Comparison of ENCODE assay signal across 11 cellular contexts in the genomic region with DNA sequence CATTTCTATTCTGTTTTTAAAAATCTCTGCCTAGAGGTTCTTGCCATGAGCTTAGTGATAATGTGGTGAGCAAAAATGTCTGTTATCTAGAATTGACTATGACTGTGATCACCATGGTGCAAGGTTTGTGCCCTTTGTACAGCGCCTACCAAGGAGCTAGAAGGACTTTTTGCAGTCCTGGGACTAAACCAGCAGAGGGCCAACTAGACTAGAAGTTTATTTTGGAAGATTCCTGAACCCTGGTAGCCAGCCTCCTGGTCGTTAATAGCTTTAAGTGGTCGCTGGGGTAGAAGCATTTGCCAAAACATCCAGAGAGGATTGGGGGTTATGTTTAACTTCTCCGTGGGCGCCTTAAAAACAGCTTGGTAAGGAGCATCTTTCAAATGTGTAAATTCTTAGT. TPM values are rescaled to one million over a fixed set of nuclear protein-coding genes. Genes with fewer than 3 reads are reported as not detected.
DNase-seq lines count a peak whose midpoint lies in the region; ATAC-seq, FAIRE-seq and TF ChIP-seq lines count a peak whose summit lies in the region.
"Had no signal": no experiment of that assay in that cellular context is flagged by ENCODE, and none has a peak within 500 bp of the region (broad histone marks: within the 10 kb centered on the region; RNA-seq: fewer than 3 reads in every experiment).

No MANE protein-coding gene starts in this region.

- no peaks in the 10 kb centered on the region for H3K9me1 ChIP-seq in IMR-90 (ENCODE audit: insufficient read depth, low read length)
- no peaks in the 10 kb centered on the region for H3K9me1 ChIP-seq in K562 (ENCODE audit: control insufficient read depth, insufficient read depth, low read length)

- no peaks in the 10 kb centered on the region for H3K4me1 Mint-ChIP-seq in CD14-positive monocyte
- H3K4me1 Mint-ChIP-seq: IgD-negative memory B cell had no signal

- dilution Hi-C loops in IMR-90 (cut with HindIII; ENCODE audit: low sequenced_read_pairs, unreplicated experiment): no loop called here

- peaks cover 6 to 21% of the 10 kb centered on the region in 2 experiments; a peak in 2 of 4 replicates for H3K79me1 ChIP-seq in IMR-90 (ENCODE audit: low read depth in 1 of 2, low read length in 2 of 2)
- H3K79me1 ChIP-seq in mesenchymal stem cell (replicated peaks; ENCODE audit: low read length, poor library complexity, severe bottlenecking): peaks cover 3% of the 10 kb centered on the region

- no peaks in the 10 kb centered on the region for H3K4me1 ChIP-seq in DND-41 (ENCODE audit: insufficient read depth, low read length)
- H3K4me1 ChIP-seq in IMR-90 (ENCODE audit: control insufficient read depth, insufficient read depth, low read length): peaks cover 4% of the 10 kb centered on the region; the same call in 1 of the 2 replicates
- H3K4me1 ChIP-seq in K562 (replicated peaks in 1 of 2; ENCODE audit: control insufficient read depth in 2 of 2, insufficient read depth in 2 of 2, low read length in 2 of 2): no peaks in the 10 kb centered on the region
- peaks cover 5% of the 10 kb centered on the region for H3K4me1 ChIP-seq in mesenchymal stem cell (ENCODE audit: control insufficient read depth, insufficient read depth, low read depth, low read length)

- ATAC-seq in DND-41 (ENCODE audit: insufficient read depth, low read depth): no peak
- peak; percentile 49; the same call in 1 of the 2 replicates for ATAC-seq in IMR-90 (ENCODE audit: low read depth)
- peak; percentile 70 for ATAC-seq in K562
- no peak for ATAC-seq in GM18511 (IDR thresholded peaks at IDR 0.05; ENCODE audit: unreplicated experiment)

- intact Hi-C loops in IMR-90 (cut with micrococcal nuclease) (no loop called here), K562 (cut with micrococcal nuclease) (no loop called here), CD14-positive monocyte (cut with micrococcal nuclease) (loop anchor here in 1 of 2 donors (10.0 kb wide), 1 partner anchor 55 kb away; no protein-coding TSS in a partner anchor)

- H4K5ac ChIP-seq in IMR-90 (ENCODE audit: low read depth, low read length): no peak overlapping the region

- no peak overlapping the region for H3K23ac ChIP-seq in IMR-90 (ENCODE audit: low read depth, low read length)
- H3K23ac ChIP-seq in mesenchymal stem cell (ENCODE audit: low read length in 2 of 2): no peak overlapping the region

- peaks cover 45 to 65% of the 10 kb centered on the region in 2 donors for H3K36me3 Mint-ChIP-seq in CD14-positive monocyte

- H4K20me1 ChIP-seq in DND-41 (ENCODE audit: insufficient read depth, low read length) (no peaks in the 10 kb centered on the region), IMR-90 (ENCODE audit: insufficient read depth, low read length) (no peaks in the 10 kb centered on the region), K562 (replicated peaks; ENCODE audit: control insufficient read depth, insufficient read depth, low read length) (0 out of 2 replicates have a peak, but pooled peaks cover 5% of the 10 kb centered on the region)

- no peaks in the 10 kb centered on the region for H3K9me3 Mint-ChIP-seq in CD14-positive monocyte
- H3K9me3 Mint-ChIP-seq: IgD-negative memory B cell had no signal

- TF ChIP-seq CTCF in DND-41 (IDR thresholded peaks at IDR 0.05; ENCODE audit: borderline replicate concordance, extremely low read depth, low read length, poor library complexity, severe bottlenecking) (peak; percentile 32), IMR-90 (conservative IDR thresholded peaks at IDR 0.05; ENCODE audit: low read depth, low read length) (peak; percentile 53), K562 (IDR thresholded peaks at IDR 0.05 in 2 of 3, conservative IDR thresholded peaks at IDR 0.05 in 1 of 3; ENCODE audit: insufficient read depth in 2 of 3, low read depth in 1 of 3, low read length in 3 of 3) (peak; percentile 22 to 41 (median 28); a peak in 2 of 6 replicates), CD14-positive monocyte (IDR thresholded peaks at IDR 0.05) (no peak)

- no peak overlapping the region for H3K27ac Mint-ChIP-seq in CD14-positive monocyte
- H3K27ac Mint-ChIP-seq: IgD-negative memory B cell had no signal

- no peak overlapping the region for H4K91ac ChIP-seq in IMR-90 (ENCODE audit: insufficient read depth, low read depth, low read length)
- no peak overlapping the region for H4K91ac ChIP-seq in mesenchymal stem cell (ENCODE audit: low read length)

- H2BK15ac ChIP-seq in IMR-90 (ENCODE audit: low read depth, low read length) (no peak overlapping the region), mesenchymal stem cell (ENCODE audit: low read depth, poor library complexity, severe bottlenecking) (no peak overlapping the region)

- H3K27me3 Mint-ChIP-seq in CD14-positive monocyte (ENCODE audit: low read depth in 3 of 3): no peaks in the 10 kb centered on the region
- H3K27me3 Mint-ChIP-seq: IgD-negative memory B cell had no signal

- H3K4ac ChIP-seq in IMR-90 (ENCODE audit: low read depth, low read length) (no peak overlapping the region), mesenchymal stem cell (ENCODE audit: low read depth in 1 of 2, low read length in 2 of 2) (no peak overlapping the region)

- TF ChIP-seq POLR2A in IMR-90 (IDR thresholded peaks at IDR 0.05; ENCODE audit: low read depth, low read length): no peak
- no peak for TF ChIP-seq POLR2A in K562 (conservative IDR thresholded peaks at IDR 0.05)

- no peaks in the 10 kb centered on the region for H3K9me3 ChIP-seq in DND-41 (ENCODE audit: insufficient read depth, low read length, severe bottlenecking)
- H3K9me3 ChIP-seq in IMR-90 (ENCODE audit: control insufficient read depth, insufficient read depth, low read length): no peaks in the 10 kb centered on the region
- H3K9me3 ChIP-seq in K562 (replicated peaks; ENCODE audit: control insufficient read depth, insufficient read depth, low read depth, low read length): no peaks in the 10 kb centered on the region
- H3K9me3 ChIP-seq in mesenchymal stem cell (ENCODE audit: control insufficient read depth, low read length): no peaks in the 10 kb centered on the region

- no peak overlapping the region for H2BK20ac ChIP-seq in IMR-90 (ENCODE audit: low read depth, low read length)

- no peak overlapping the region for H3K4me2 ChIP-seq in DND-41 (ENCODE audit: insufficient read depth, low read length)
- H3K4me2 ChIP-seq in IMR-90 (ENCODE audit: low read depth, low read length): no peak overlapping the region
- H3K4me2 ChIP-seq in K562 (ENCODE audit: insufficient read depth, low read length): no peak overlapping the region
- no peak overlapping the region for H3K4me2 ChIP-seq in mesenchymal stem cell (ENCODE audit: low read length, poor library complexity, severe bottlenecking)

- H2BK5ac ChIP-seq in IMR-90 (ENCODE audit: low read depth, low read length, poor library complexity, severe bottlenecking): no peak overlapping the region
- H2BK5ac ChIP-seq in mesenchymal stem cell (ENCODE audit: low read depth, low read length, poor library complexity, severe bottlenecking): no peak overlapping the region

- H3K27ac ChIP-seq in DND-41 (ENCODE audit: low read length) (no peak overlapping the region), IMR-90 (ENCODE audit: insufficient read depth, low read length) (no peak overlapping the region), K562 (ENCODE audit: extremely low read depth, low read depth, low read length) (no peak overlapping the region), mesenchymal stem cell (ENCODE audit: low read length, poor library complexity, severe bottlenecking) (no peak overlapping the region)
- H3K27ac ChIP-seq: RWPE1 had no signal

- H3K9ac ChIP-seq in DND-41 (ENCODE audit: low read depth, low read length) (no peak overlapping the region), IMR-90 (ENCODE audit: low read depth, low read length) (no peak overlapping the region), K562 (ENCODE audit: insufficient read depth in 1 of 2, low read depth in 2 of 2, low read length in 2 of 2) (no peak overlapping the region), mesenchymal stem cell (ENCODE audit: low read length) (no peak overlapping the region)

- no peak overlapping the region for H2AFZ ChIP-seq in DND-41 (ENCODE audit: low read depth, low read length)
- no peak overlapping the region for H2AFZ ChIP-seq in IMR-90 (replicated peaks; ENCODE audit: low read length, poor library complexity)
- H2AFZ ChIP-seq in K562 (ENCODE audit: low read depth, low read length): no peak overlapping the region
- H2AFZ ChIP-seq in mesenchymal stem cell (ENCODE audit: low read depth, low read length): no peak overlapping the region

- TF ChIP-seq RAD21 in IMR-90 (IDR thresholded peaks at IDR 0.05; ENCODE audit: low read length) (peak; percentile 32), K562 (CRISPR knock-in tag; conservative IDR thresholded peaks at IDR 0.05 in 1 of 2, IDR thresholded peaks at IDR 0.05 in 1 of 2) (no peak)

- 75% methylated on average over 1 of the region's 5 CpGs; no CpG with 5 or more reads in 1 of the 2 experiments for WGBS in IMR-90 (ENCODE audit: extremely low coverage in 2 of 2, insufficient read length in 1 of 2), 2 experiments
- WGBS in K562 (ENCODE audit: insufficient coverage, low coverage, missing lambda C conversion rate): 56% methylated on average over 5 of the region's 5 CpGs
- WGBS in mesenchymal stem cell: 67% methylated on average over 3 of the region's 5 CpGs

- H3K14ac ChIP-seq in IMR-90 (replicated peaks; ENCODE audit: low read depth, low read length): no peak overlapping the region
- no peak overlapping the region for H3K14ac ChIP-seq in mesenchymal stem cell (ENCODE audit: low read length in 2 of 2)

- POLR2A ChIA-PET in IMR-90 (lab: Charles Lee; ENCODE audit: unreplicated experiment) (interaction anchor here (0.6 kb wide), 1 partner anchor 417 kb away, joined by 5 read pairs; no protein-coding TSS in a partner anchor), K562 (lab: Yijun Ruan, JAX) (interaction anchor here (0.7 to 1.6 kb wide), 3 partner anchors 8 to 14 kb away, joined by 3 to 5 read pairs (median 4); a partner anchor contains a TSS)

- H3K36me3 ChIP-seq in DND-41 (ENCODE audit: insufficient read depth, low read length): peaks cover 11% of the 10 kb centered on the region; the same call in 1 of the 2 replicates
- H3K36me3 ChIP-seq in IMR-90 (ENCODE audit: control insufficient read depth, insufficient read depth, low read length): no peaks in the 10 kb centered on the region
- H3K36me3 ChIP-seq in K562 (ENCODE audit: control insufficient read depth, insufficient read depth, low read length): no peaks in the 10 kb centered on the region
- no peaks in the 10 kb centered on the region for H3K36me3 ChIP-seq in mesenchymal stem cell (ENCODE audit: control insufficient read depth in 1 of 2, insufficient read depth in 2 of 2, low read depth in 1 of 2, low read length in 2 of 2)

- H4K8ac ChIP-seq in IMR-90 (ENCODE audit: low read depth in 2 of 2, low read length in 2 of 2) (no peak overlapping the region), mesenchymal stem cell (ENCODE audit: low read length) (no peak overlapping the region)

- H2AK5ac ChIP-seq in IMR-90 (ENCODE audit: low read depth, low read length) (no peak overlapping the region), mesenchymal stem cell (ENCODE audit: low read length, severe bottlenecking) (peak overlapping the region; percentile 61)

- BruUV-seq in IMR-90 (replicated peaks; lab: Mats Ljungman, UMichigan) (no TSS peak), K562 (replicated peaks; lab: Mats Ljungman, UMichigan) (no TSS peak)

- TF ChIP-seq EP300 in K562 (IDR thresholded peaks at IDR 0.05; ENCODE audit: low read length): no peak

- H3K4me3 Mint-ChIP-seq in CD14-positive monocyte: no peak overlapping the region
- H3K4me3 Mint-ChIP-seq: IgD-negative memory B cell had no signal

- DNase-seq in DND-41 (no peak), IMR-90 (peak; percentile 39), K562 (ENCODE audit: extremely low read depth in 1 of 4, low spot score in 3 of 4) (peak in 3 of 4 experiments; percentile 22 to 29 (median 29)), mesenchymal stem cell (peak; percentile 46), CD14-positive monocyte (ENCODE audit: low spot score) (no peak), D341Med (ENCODE audit: low spot score) (no peak)
- DNase-seq in activated CD4-positive, CD25-positive, alpha-beta regulatory T cell (lab: John Stamatoyannopoulos, UW): no peak
- DNase-seq: nucleus accumbens had no signal

- no peak overlapping the region for H3K56ac ChIP-seq in IMR-90 (ENCODE audit: extremely low read depth, insufficient read depth, low read length)

- H2AK9ac ChIP-seq in IMR-90 (replicated peaks; ENCODE audit: low read depth, low read length, poor library complexity): no peak overlapping the region

- FAIRE-seq in K562 (lab: Jason Lieb, UNC): peak; percentile 67

- in situ Hi-C loops in IMR-90 (cut with MboI; ENCODE audit: low sequenced_read_pairs): loop anchor here (5.0 kb wide), 1 partner anchor 483 kb away; no protein-coding TSS in a partner anchor
- in situ Hi-C loops in K562 (cut with MboI): no loop called here

- H2BK120ac ChIP-seq in IMR-90 (ENCODE audit: low read depth, low read length): peak overlapping the region; percentile 29; the same call in 1 of the 2 replicates
- no peak overlapping the region for H2BK120ac ChIP-seq in mesenchymal stem cell (ENCODE audit: low read depth, low read length)

- H3K18ac ChIP-seq in IMR-90 (ENCODE audit: low read depth, low read length) (no peak overlapping the region), mesenchymal stem cell (ENCODE audit: low read depth in 1 of 2, low read length in 2 of 2) (no peak overlapping the region)

- H2BK12ac ChIP-seq in mesenchymal stem cell (ENCODE audit: low read length in 2 of 2): no peak overlapping the region

- CTCF ChIA-PET in IMR-90 (lab: Yijun Ruan, JAX): interaction anchor here (0.7 to 3.5 kb wide), 10 partner anchors 10 to 485 kb away, joined by 3 to 24 read pairs (median 4); no protein-coding TSS in a partner anchor
- CTCF ChIA-PET in K562 (lab: Yijun Ruan, JAX; ENCODE audit: low intra/inter-chr PET ratio): interaction anchor here (1.4 kb wide), 1 partner anchor 345 kb away, joined by 3 read pairs; no protein-coding TSS in a partner anchor

- H3K4me3 ChIP-seq in DND-41 (ENCODE audit: low read depth in 1 of 2, low read length in 2 of 2) (no peak overlapping the region), IMR-90 (ENCODE audit: insufficient read depth, low read depth, low read length) (no peak overlapping the region), K562 (no peak overlapping the region), mesenchymal stem cell (ENCODE audit: insufficient read depth in 1 of 2, low read depth in 1 of 2, low read length in 2 of 2) (no peak overlapping the region)

- H3K79me2 ChIP-seq in DND-41 (ENCODE audit: insufficient read depth, low read length) (no peaks in the 10 kb centered on the region), K562 (ENCODE audit: control insufficient read depth, insufficient read depth, low read length) (no peaks in the 10 kb centered on the region)

- H3K27me3 ChIP-seq in DND-41 (ENCODE audit: insufficient read depth, low read length, poor library complexity): no peaks in the 10 kb centered on the region
- H3K27me3 ChIP-seq in IMR-90 (ENCODE audit: control insufficient read depth, insufficient read depth, low read length): no peaks in the 10 kb centered on the region
- no peaks in the 10 kb centered on the region for H3K27me3 ChIP-seq in K562 (ENCODE audit: control insufficient read depth in 2 of 2, insufficient read depth in 2 of 2, low read length in 2 of 2)
- no peaks in the 10 kb centered on the region for H3K27me3 ChIP-seq in mesenchymal stem cell (ENCODE audit: control insufficient read depth in 1 of 2, insufficient read depth in 1 of 2, low read length in 2 of 2)

RNA-seq across cellular contexts. Expression of a gene that starts 7.8 kb away (rescaled TPM):
- total RNA-seq in IMR-90 (2012; rRNA removed): 7.9 and 8.3 TPM in 2 replicates
- polyA plus RNA-seq in IMR-90 (2012; rRNA removed): 15.6 and 16.8 TPM in 2 replicates
- 12.1 and 13.8 TPM in 2 replicates for polyA plus RNA-seq in IMR-90 (2012; cell fraction: cytosol; rRNA removed)
- 4.1 and 8.2 TPM in 2 replicates for polyA plus RNA-seq in IMR-90 (2012; cell fraction: nucleus; rRNA removed; ENCODE audit: low replicate concordance)
- 0.69 TPM in 1 of 2 replicates, not detected in the other for total RNA-seq in K562 (2011; cell fraction: chromatin; rRNA removed; ENCODE audit: low replicate concordance)
- not detected in 2 replicates for total RNA-seq in K562 (2011; cell fraction: nucleolus; rRNA removed)
- not detected in 2 replicates for total RNA-seq in K562 (2011; cell fraction: nucleoplasm; rRNA removed)
- total RNA-seq in K562 (2014; rRNA removed): not detected in 2 replicates
- total RNA-seq in K562 (2014; rRNA removed; fragmentation: Illumina TruSeq; extraction: Trizol): 0.33 TPM in 1 of 2 replicates, not detected in the other
- total RNA-seq in K562 (2015; rRNA removed; fragmentation: Illumina TruSeq; extraction: Trizol): 0.19 and 0.76 TPM in 2 replicates
- total RNA-seq in K562 (2021): 0.31 and 0.33 TPM in 2 replicates
- polyA plus RNA-seq in K562 (2011; rRNA removed): 0.09 and 0.25 TPM in 2 replicates
- polyA plus RNA-seq in K562 (2011; cell fraction: cytosol; rRNA removed): not detected in 2 replicates
- 0.22 and 0.24 TPM in 2 replicates for polyA plus RNA-seq in K562 (2011; cell fraction: nucleus; rRNA removed)
- polyA plus RNA-seq in K562 (2012): 0.14 and 0.25 TPM in 2 replicates
- not detected in 2 replicates for polyA plus RNA-seq in K562 (2014; fragmentation: Illumina TruSeq; extraction: Trizol)
- polyA plus RNA-seq in K562 (2014; fragmentation: Nextera tagmentation; extraction: Ambion mirVana): under 1 TPM; 0.06 to 0.10 TPM
- polyA plus RNA-seq in K562 (2014; rRNA removed): 0.28 TPM in 1 of 2 replicates, not detected in the other
- not detected in 2 replicates for polyA minus RNA-seq in K562 (2011; rRNA and poly(A)+ RNA removed)
- not detected in 2 replicates for polyA minus RNA-seq in K562 (2011; cell fraction: cytosol; rRNA and poly(A)+ RNA removed)
- polyA minus RNA-seq in K562 (2011; cell fraction: nucleus; rRNA and poly(A)+ RNA removed): 0.78 TPM in 1 of 2 replicates, not detected in the other
- 1.5 TPM for polyA plus RNA-seq in mesenchymal stem cell (2013, experiment 1 of 2)
- polyA plus RNA-seq in mesenchymal stem cell (2013, experiment 2 of 2): 2.4 TPM
- polyA plus RNA-seq in CD14-positive monocyte: not detected
- polyA plus RNA-seq: IgD-negative memory B cell had no signal

RNA-seq across cellular contexts. Expression of a gene that starts 34.0 kb away (rescaled TPM):
- total RNA-seq in IMR-90 (2012; rRNA removed) (28.6 and 29.0 TPM in 2 replicates), K562 (2014; rRNA removed) (39.0 and 40.5 TPM in 2 replicates), K562 (2014; rRNA removed; fragmentation: Illumina TruSeq; extraction: Trizol) (68.9 and 89.7 TPM in 2 replicates), K562 (2015; rRNA removed; fragmentation: Illumina TruSeq; extraction: Trizol) (61.1 and 61.5 TPM in 2 replicates), K562 (2021) (68.4 and 92.5 TPM in 2 replicates)
- polyA plus RNA-seq in IMR-90 (2012; rRNA removed) (8.5 and 9.9 TPM in 2 replicates), K562 (2011; rRNA removed) (36.9 and 49.8 TPM in 2 replicates), K562 (2014; fragmentation: Illumina TruSeq; extraction: Trizol) (76.8 and 81.3 TPM in 2 replicates), K562 (2014; fragmentation: Nextera tagmentation; extraction: Ambion mirVana) (10 to 100 TPM; 17.5 to 21.0 TPM), K562 (2014; rRNA removed) (50.2 and 66.6 TPM in 2 replicates), CD14-positive monocyte (1 to 10 TPM; 1.4 to 1.6 TPM)
- 1.3 and 1.7 TPM in 2 replicates for polyA plus RNA-seq in IMR-90 (2012; cell fraction: cytosol; rRNA removed)
- polyA plus RNA-seq in IMR-90 (2012; cell fraction: nucleus; rRNA removed; ENCODE audit: low replicate concordance): 1.3 and 5.8 TPM in 2 replicates
- total RNA-seq in K562 (2011; cell fraction: chromatin; rRNA removed; ENCODE audit: low replicate concordance): 13.8 and 84.9 TPM in 2 replicates
- 10.0 and 17.0 TPM in 2 replicates for total RNA-seq in K562 (2011; cell fraction: nucleolus; rRNA removed)
- 27.4 and 31.5 TPM in 2 replicates for total RNA-seq in K562 (2011; cell fraction: nucleoplasm; rRNA removed)
- 7.7 and 14.0 TPM in 2 replicates for polyA plus RNA-seq in K562 (2011; cell fraction: cytosol; rRNA removed)
- 17.3 and 17.5 TPM in 2 replicates for polyA plus RNA-seq in K562 (2011; cell fraction: nucleus; rRNA removed)
- polyA plus RNA-seq in K562 (2012): 31.7 and 61.7 TPM in 2 replicates
- polyA minus RNA-seq in K562 (2011; rRNA and poly(A)+ RNA removed): 42.8 and 58.4 TPM in 2 replicates
- polyA minus RNA-seq in K562 (2011; cell fraction: cytosol; rRNA and poly(A)+ RNA removed): 20.0 and 23.5 TPM in 2 replicates
- 16.2 and 27.1 TPM in 2 replicates for polyA minus RNA-seq in K562 (2011; cell fraction: nucleus; rRNA and poly(A)+ RNA removed)
- polyA plus RNA-seq in mesenchymal stem cell (2013, experiment 1 of 2): 4.5 TPM
- polyA plus RNA-seq in mesenchymal stem cell (2013, experiment 2 of 2): 5.2 TPM

RNA-seq across cellular contexts. Expression of a gene that starts 56.1 kb away (rescaled TPM):
- total RNA-seq in IMR-90 (2012; rRNA removed): 0.72 and 0.83 TPM in 2 replicates
- 1.2 and 1.8 TPM in 2 replicates for polyA plus RNA-seq in IMR-90 (2012; rRNA removed)
- polyA plus RNA-seq in IMR-90 (2012; cell fraction: cytosol; rRNA removed): 0.21 and 0.40 TPM in 2 replicates
- 8.8 and 24.2 TPM in 2 replicates for polyA plus RNA-seq in IMR-90 (2012; cell fraction: nucleus; rRNA removed; ENCODE audit: low replicate concordance)
- 1.8 and 2.2 TPM in 2 replicates for total RNA-seq in K562 (2011; cell fraction: chromatin; rRNA removed; ENCODE audit: low replicate concordance)
- total RNA-seq in K562 (2011; cell fraction: nucleolus; rRNA removed): 3.3 and 3.8 TPM in 2 replicates
- 0.92 and 1.1 TPM in 2 replicates for total RNA-seq in K562 (2011; cell fraction: nucleoplasm; rRNA removed)
- 0.08 and 4.5 TPM in 2 replicates for total RNA-seq in K562 (2014; rRNA removed)
- total RNA-seq in K562 (2014; rRNA removed; fragmentation: Illumina TruSeq; extraction: Trizol): 0.35 and 0.36 TPM in 2 replicates
- 0.23 and 0.25 TPM in 2 replicates for total RNA-seq in K562 (2015; rRNA removed; fragmentation: Illumina TruSeq; extraction: Trizol)
- total RNA-seq in K562 (2021): 0.24 and 0.60 TPM in 2 replicates
- polyA plus RNA-seq in K562 (2011; rRNA removed): 0.17 and 0.37 TPM in 2 replicates
- 0.01 and 0.10 TPM in 2 replicates for polyA plus RNA-seq in K562 (2011; cell fraction: cytosol; rRNA removed)
- 0.57 and 2.5 TPM in 2 replicates for polyA plus RNA-seq in K562 (2011; cell fraction: nucleus; rRNA removed)
- polyA plus RNA-seq in K562 (2012): 1.1 and 1.6 TPM in 2 replicates
- polyA plus RNA-seq in K562 (2014; fragmentation: Illumina TruSeq; extraction: Trizol): 0.24 and 0.26 TPM in 2 replicates
- under 1 TPM; 0.01 to 0.04 TPM for polyA plus RNA-seq in K562 (2014; fragmentation: Nextera tagmentation; extraction: Ambion mirVana)
- 0.12 and 0.17 TPM in 2 replicates for polyA plus RNA-seq in K562 (2014; rRNA removed)
- polyA minus RNA-seq in K562 (2011; rRNA and poly(A)+ RNA removed): 0.07 and 0.36 TPM in 2 replicates
- polyA minus RNA-seq in K562 (2011; cell fraction: cytosol; rRNA and poly(A)+ RNA removed): not detected in 2 replicates
- 0.13 and 0.89 TPM in 2 replicates for polyA minus RNA-seq in K562 (2011; cell fraction: nucleus; rRNA and poly(A)+ RNA removed)
- polyA plus RNA-seq in mesenchymal stem cell (2013, experiment 1 of 2): 1.5 TPM
- polyA plus RNA-seq in mesenchymal stem cell (2013, experiment 2 of 2): 1.2 TPM
- under 1 TPM; 0.04 to 0.66 TPM for polyA plus RNA-seq in CD14-positive monocyte

Comparison
In these comparisons a context has a peak if more than half of its experiments do, and no peak if none do; other contexts are left out.
1. ATAC-seq: peak in IMR-90 (single experiment) and K562 (single experiment); none in DND-41 (single experiment) and GM18511 (single experiment).
2. DNase-seq: peak in IMR-90 (single experiment), K562 (3 of 4) and mesenchymal stem cell (single experiment); none in DND-41 (single experiment), CD14-positive monocyte (single experiment), activated CD4-positive, CD25-positive, alpha-beta regulatory T cell (0 of 4) and D341Med (single experiment).